ENCODE assay signal across 15 cellular contexts in the genomic region with DNA sequence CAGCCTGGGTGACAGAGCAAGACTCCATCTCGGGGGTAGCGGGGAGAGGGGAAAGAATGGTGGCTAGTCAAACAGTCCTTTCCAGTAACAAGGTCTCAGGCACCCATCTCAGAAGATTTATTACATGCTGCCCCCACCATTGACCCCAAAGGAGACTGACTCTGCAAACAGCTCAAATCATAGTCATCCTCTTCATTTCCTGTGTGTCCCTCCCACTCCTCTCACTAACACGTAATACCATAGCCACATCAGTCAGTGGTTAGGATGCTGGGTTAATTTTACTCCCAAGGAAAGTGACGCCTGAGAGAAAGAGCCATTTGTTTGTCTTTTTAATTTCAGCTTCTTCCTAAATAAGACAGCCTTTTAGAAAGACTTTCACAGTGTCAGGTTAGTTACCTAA. TPM values are rescaled to one million over a fixed set of nuclear protein-coding genes. Genes with fewer than 3 reads are reported as not detected.
A peak's percentile ranks its signal among the peaks of the same experiment; 100 is the strongest.
DNase-seq lines count a peak whose midpoint lies in the region; ATAC-seq and TF ChIP-seq lines count a peak whose summit lies in the region.
"Had no signal": no experiment of that assay in that cellular context is flagged by ENCODE, and none has a peak within 500 bp of the region (broad histone marks: within the 10 kb centered on the region; RNA-seq: fewer than 3 reads in every experiment).

No MANE protein-coding gene starts in this region.

- no peak overlapping the region for H3K27ac ChIP-seq in substantia nigra (ENCODE audit: low read depth, low read length, poor library complexity, severe bottlenecking)
- H3K27ac ChIP-seq in CD4-positive, alpha-beta memory T cell (ENCODE audit: low read depth, low read length) = no peak overlapping the region
- H3K27ac ChIP-seq: sigmoid colon had no signal

- no peak overlapping the region for H3K4me3 Mint-ChIP-seq in activated CD8-positive, alpha-beta T cell treated with anti-CD3 and anti-CD28 coated beads for 36 hours
- H3K4me3 Mint-ChIP-seq in activated CD8-positive, alpha-beta T cell treated with anti-CD3 and anti-CD28 coated beads, Interleukin-2, amount 10 ng/mL, durations not matched to agents 7 days and 5 days = no peak overlapping the region
- H3K4me3 Mint-ChIP-seq in stimulated activated memory B cell treated with anti-CD40 and anti-IgM and Interleukin-4, amounts not matched to agents 10 μg/mL and 1 μg/mL and 100 μg/mL, for 72 hours = no peak overlapping the region
- no peak overlapping the region for H3K4me3 Mint-ChIP-seq in CD4-positive, alpha-beta memory T cell
- H3K4me3 Mint-ChIP-seq: activated naive CD4-positive, alpha-beta T cell treated with anti-CD3 and anti-CD28 coated beads, Interleukin-2, amount 10 ng/mL, durations not matched to agents 7 days and 5 days had no signal

- no peaks in the 10 kb centered on the region for H3K36me3 Mint-ChIP-seq in activated CD8-positive, alpha-beta T cell treated with anti-CD3 and anti-CD28 coated beads for 36 hours (ENCODE audit: low read depth)
- H3K36me3 Mint-ChIP-seq in activated CD8-positive, alpha-beta T cell treated with anti-CD3 and anti-CD28 coated beads, Interleukin-2, amount 10 ng/mL, durations not matched to agents 7 days and 5 days (ENCODE audit: low read depth) = no peaks in the 10 kb centered on the region
- peaks cover 5% of the 10 kb centered on the region for H3K36me3 Mint-ChIP-seq in stimulated activated memory B cell treated with anti-CD40 and anti-IgM and Interleukin-4, amounts not matched to agents 10 μg/mL and 1 μg/mL and 100 μg/mL, for 72 hours
- H3K36me3 Mint-ChIP-seq in CD4-positive, alpha-beta memory T cell = no peaks in the 10 kb centered on the region
- H3K36me3 Mint-ChIP-seq: activated naive CD4-positive, alpha-beta T cell treated with anti-CD3 and anti-CD28 coated beads, Interleukin-2, amount 10 ng/mL, durations not matched to agents 7 days and 5 days had no signal

- peak; percentile 78 for ATAC-seq in activated CD8-positive, alpha-beta T cell treated with anti-CD3 and anti-CD28 coated beads for 36 hours
- no peak for ATAC-seq in activated CD8-positive, alpha-beta T cell treated with anti-CD3 and anti-CD28 coated beads, Interleukin-2, amount 10 ng/mL, durations not matched to agents 7 days and 5 days
- ATAC-seq in HG03432 (IDR thresholded peaks at IDR 0.05; ENCODE audit: unreplicated experiment) = peak; percentile 60
- ATAC-seq in stimulated activated memory B cell treated with anti-CD40 and anti-IgM and Interleukin-4, amounts not matched to agents 10 μg/mL and 1 μg/mL and 100 μg/mL, for 72 hours = no peak
- ATAC-seq: HepG2, mucosa of descending colon had no signal

- H3K4me3 ChIP-seq in astrocyte of the spinal cord (ENCODE audit: low read depth, low read length) = no peak overlapping the region
- no peak overlapping the region for H3K4me3 ChIP-seq in CD4-positive, alpha-beta memory T cell (ENCODE audit: low read length in 2 of 2)
- H3K4me3 ChIP-seq: mucosa of descending colon, sigmoid colon had no signal

- H3K27me3 ChIP-seq in CD4-positive, alpha-beta memory T cell (ENCODE audit: insufficient read depth, low read length) = peaks cover 4% of the 10 kb centered on the region
- H3K27me3 ChIP-seq: sigmoid colon had no signal

- no peaks in the 10 kb centered on the region for H3K36me3 ChIP-seq in CD4-positive, alpha-beta memory T cell (ENCODE audit: insufficient read depth, low read length)
- H3K36me3 ChIP-seq: sigmoid colon had no signal

- TF ChIP-seq CTCF in activated CD8-positive, alpha-beta T cell treated with anti-CD3 and anti-CD28 coated beads for 36 hours (IDR thresholded peaks at IDR 0.05) = no peak
- no peak for TF ChIP-seq CTCF in astrocyte of the spinal cord (IDR thresholded peaks at IDR 0.05; ENCODE audit: low read depth, low read length)

- H3K27me3 Mint-ChIP-seq in activated CD8-positive, alpha-beta T cell treated with anti-CD3 and anti-CD28 coated beads for 36 hours = peaks cover 34% of the 10 kb centered on the region
- H3K27me3 Mint-ChIP-seq in activated CD8-positive, alpha-beta T cell treated with anti-CD3 and anti-CD28 coated beads, Interleukin-2, amount 10 ng/mL, durations not matched to agents 7 days and 5 days (ENCODE audit: low read depth) = peaks cover 34% of the 10 kb centered on the region
- no peaks in the 10 kb centered on the region for H3K27me3 Mint-ChIP-seq in stimulated activated memory B cell treated with anti-CD40 and anti-IgM and Interleukin-4, amounts not matched to agents 10 μg/mL and 1 μg/mL and 100 μg/mL, for 72 hours
- H3K27me3 Mint-ChIP-seq in CD4-positive, alpha-beta memory T cell = peaks cover 15 to 19% of the 10 kb centered on the region in 2 donors

- H3K4me1 ChIP-seq in CD4-positive, alpha-beta memory T cell (ENCODE audit: insufficient read depth, low read length) = peaks cover 12% of the 10 kb centered on the region
- H3K4me1 ChIP-seq: sigmoid colon had no signal

- peaks cover 14% of the 10 kb centered on the region for H3K4me1 Mint-ChIP-seq in activated CD8-positive, alpha-beta T cell treated with anti-CD3 and anti-CD28 coated beads for 36 hours (ENCODE audit: low read depth)
- peaks cover 16% of the 10 kb centered on the region for H3K4me1 Mint-ChIP-seq in activated CD8-positive, alpha-beta T cell treated with anti-CD3 and anti-CD28 coated beads, Interleukin-2, amount 10 ng/mL, durations not matched to agents 7 days and 5 days (ENCODE audit: low read depth)
- peaks cover 34% of the 10 kb centered on the region for H3K4me1 Mint-ChIP-seq in stimulated activated memory B cell treated with anti-CD40 and anti-IgM and Interleukin-4, amounts not matched to agents 10 μg/mL and 1 μg/mL and 100 μg/mL, for 72 hours
- peaks cover 9 to 22% (median 13%) of the 10 kb centered on the region in 4 donors for H3K4me1 Mint-ChIP-seq in CD4-positive, alpha-beta memory T cell

- no peaks in the 10 kb centered on the region for H3K9me3 Mint-ChIP-seq in activated CD8-positive, alpha-beta T cell treated with anti-CD3 and anti-CD28 coated beads for 36 hours
- no peaks in the 10 kb centered on the region for H3K9me3 Mint-ChIP-seq in activated CD8-positive, alpha-beta T cell treated with anti-CD3 and anti-CD28 coated beads, Interleukin-2, amount 10 ng/mL, durations not matched to agents 7 days and 5 days (ENCODE audit: insufficient read depth)
- H3K9me3 Mint-ChIP-seq in stimulated activated memory B cell treated with anti-CD40 and anti-IgM and Interleukin-4, amounts not matched to agents 10 μg/mL and 1 μg/mL and 100 μg/mL, for 72 hours = peaks cover 3% of the 10 kb centered on the region
- H3K9me3 Mint-ChIP-seq in CD4-positive, alpha-beta memory T cell = peaks cover 0 to 1% (median 0%) of the 10 kb centered on the region in 8 donors
- H3K9me3 Mint-ChIP-seq: activated naive CD4-positive, alpha-beta T cell treated with anti-CD3 and anti-CD28 coated beads, Interleukin-2, amount 10 ng/mL, durations not matched to agents 7 days and 5 days had no signal

- no peaks in the 10 kb centered on the region for H3K9me3 ChIP-seq in CD4-positive, alpha-beta memory T cell (ENCODE audit: control insufficient read depth in 1 of 2, low read length in 2 of 2)
- H3K9me3 ChIP-seq: mucosa of descending colon, sigmoid colon had no signal

- CTCF ChIA-PET in activated CD8-positive, alpha-beta T cell treated with anti-CD3 and anti-CD28 coated beads for 36 hours (lab: Charles Lee) = interaction anchor here (1.2 kb wide), 1 partner anchor 17 kb away, joined by 3 read pairs; no protein-coding TSS in a partner anchor
- CTCF ChIA-PET in activated CD8-positive, alpha-beta T cell treated with anti-CD3 and anti-CD28 coated beads, Interleukin-2, amount 10 ng/mL, durations not matched to agents 7 days and 5 days (lab: Charles Lee) = no interaction called here
- CTCF ChIA-PET in CD4-positive, alpha-beta memory T cell (lab: Charles Lee; ENCODE audit: partially characterized antibody) = no interaction called here

- intact Hi-C loops in activated CD8-positive, alpha-beta T cell treated with anti-CD3 and anti-CD28 coated beads for 36 hours (cut with micrococcal nuclease) = no loop called here
- intact Hi-C loops in CD4-positive, alpha-beta memory T cell (cut with micrococcal nuclease) = no loop called here

- in situ Hi-C loops in astrocyte of the spinal cord (cut with HindIII; ENCODE audit: low sequenced_read_pairs) = no loop called here

- peak; percentile 16 for DNase-seq in activated CD8-positive, alpha-beta T cell treated with anti-CD3 and anti-CD28 coated beads for 36 hours
- no peak for DNase-seq in activated CD8-positive, alpha-beta T cell treated with anti-CD3 and anti-CD28 coated beads, Interleukin-2, amount 10 ng/mL, durations not matched to agents 7 days and 5 days
- peak; percentile 50 for DNase-seq in astrocyte of the spinal cord (ENCODE audit: low read depth, low spot score)
- no peak for DNase-seq in substantia nigra (lab: John Stamatoyannopoulos, UW)
- no peak for DNase-seq in pons (ENCODE audit: low spot score)
- no peak for DNase-seq in CD4-positive, alpha-beta memory T cell
- DNase-seq: activated naive CD4-positive, alpha-beta T cell treated with anti-CD3 and anti-CD28 coated beads, Interleukin-2, amount 10 ng/mL, durations not matched to agents 7 days and 5 days; DMS79 treated with DMSO at 0.1 percent for 48 hours; mucosa of descending colon; NCI-H2081 treated with DMSO at 0.1 percent for 48 hours; SIG-M5; sigmoid colon had no signal

- POLR2A ChIA-PET in activated CD8-positive, alpha-beta T cell treated with anti-CD3 and anti-CD28 coated beads for 36 hours (lab: Charles Lee) = no interaction called here
- POLR2A ChIA-PET in activated CD8-positive, alpha-beta T cell treated with anti-CD3 and anti-CD28 coated beads, Interleukin-2, amount 10 ng/mL, durations not matched to agents 7 days and 5 days (lab: Charles Lee) = no interaction called here
- POLR2A ChIA-PET in CD4-positive, alpha-beta memory T cell (lab: Charles Lee; ENCODE audit: partially characterized antibody) = no interaction called here

- no peak overlapping the region for H3K27ac Mint-ChIP-seq in activated CD8-positive, alpha-beta T cell treated with anti-CD3 and anti-CD28 coated beads for 36 hours
- no peak overlapping the region for H3K27ac Mint-ChIP-seq in activated CD8-positive, alpha-beta T cell treated with anti-CD3 and anti-CD28 coated beads, Interleukin-2, amount 10 ng/mL, durations not matched to agents 7 days and 5 days
- peak overlapping the region; percentile 51 for H3K27ac Mint-ChIP-seq in stimulated activated memory B cell treated with anti-CD40 and anti-IgM and Interleukin-4, amounts not matched to agents 10 μg/mL and 1 μg/mL and 100 μg/mL, for 72 hours
- no peak overlapping the region for H3K27ac Mint-ChIP-seq in CD4-positive, alpha-beta memory T cell
- H3K27ac Mint-ChIP-seq: activated naive CD4-positive, alpha-beta T cell treated with anti-CD3 and anti-CD28 coated beads, Interleukin-2, amount 10 ng/mL, durations not matched to agents 7 days and 5 days had no signal

RNA-seq across cellular contexts. Expression of gene BET1, which starts 56.6 kb away (rescaled TPM):
- total RNA-seq in activated CD8-positive, alpha-beta T cell treated with anti-CD3 and anti-CD28 coated beads for 36 hours = 10 to 100 TPM; 17.6 to 20.8 TPM
- 10 to 100 TPM; 13.7 to 15.9 TPM for total RNA-seq in activated CD8-positive, alpha-beta T cell treated with anti-CD3 and anti-CD28 coated beads, Interleukin-2, amount 10 ng/mL, durations not matched to agents 7 days and 5 days
- total RNA-seq in CD4-positive, alpha-beta memory T cell = 10 to 100 TPM; 40.8 to 45.7 TPM
- 10 to 100 TPM; 14.6 to 22.7 TPM for polyA plus RNA-seq in CD4-positive, alpha-beta memory T cell

Comparison
In these comparisons a context has a peak if more than half of its experiments do, and no peak if none do; other contexts are left out.
1. ATAC-seq: peak in activated CD8-positive, alpha-beta T cell treated with anti-CD3 and anti-CD28 coated beads for 36 hours (single experiment) and HG03432 (single experiment); none in activated CD8-positive, alpha-beta T cell treated with anti-CD3 and anti-CD28 coated beads, Interleukin-2, amount 10 ng/mL, durations not matched to agents 7 days and 5 days (single experiment) and stimulated activated memory B cell treated with anti-CD40 and anti-IgM and Interleukin-4, amounts not matched to agents 10 μg/mL and 1 μg/mL and 100 μg/mL, for 72 hours (single experiment).
2. DNase-seq: peak in activated CD8-positive, alpha-beta T cell treated with anti-CD3 and anti-CD28 coated beads for 36 hours (single experiment) and astrocyte of the spinal cord (single experiment); none in activated CD8-positive, alpha-beta T cell treated with anti-CD3 and anti-CD28 coated beads, Interleukin-2, amount 10 ng/mL, durations not matched to agents 7 days and 5 days (single experiment), substantia nigra (0 of 49), pons (single experiment) and CD4-positive, alpha-beta memory T cell (0 of 5).